ENCODE assay signal across 19 cellular contexts in genomic region chr11:39327302-39327701, GRCh38.
DNase-seq lines count a peak whose midpoint lies in the region; ATAC-seq and TF ChIP-seq lines count a peak whose summit lies in the region.
"Had no signal": no experiment of that assay in that cellular context is flagged by ENCODE, and none has a peak within 500 bp of the region (broad histone marks: within the 10 kb centered on the region; RNA-seq: fewer than 3 reads in every experiment).

No MANE protein-coding gene starts in this region.

- ATAC-seq in left cardiac atrium (no peak), heart right ventricle (no peak)

- peak overlapping the region in 3 of 4 donors; percentile 4 to 17 (median 8) for H3K4me3 ChIP-seq in stomach
- H3K4me3 ChIP-seq in vagina, result no peak overlapping the region
- H3K4me3 ChIP-seq in heart right ventricle, result no peak overlapping the region
- H3K4me3 ChIP-seq: BLaER1 treated with 17β-estradiol and CSF1 and Interleukin-3, amounts not matched to agents 10 nM and 100 nM; GM23248 had no signal

- H3K36me3 ChIP-seq in stomach, result no peaks in the 10 kb centered on the region
- H3K36me3 ChIP-seq in vagina, result no peaks in the 10 kb centered on the region
- no peaks in the 10 kb centered on the region for H3K36me3 ChIP-seq in heart right ventricle
- H3K36me3 ChIP-seq: BLaER1 treated with 17β-estradiol and CSF1 and Interleukin-3, amounts not matched to agents 10 nM and 100 nM had no signal

- TF ChIP-seq CTCF in stomach (IDR thresholded peaks at IDR 0.05), result no peak
- no peak for TF ChIP-seq CTCF in vagina (IDR thresholded peaks at IDR 0.05)
- TF ChIP-seq CTCF in heart right ventricle (IDR thresholded peaks at IDR 0.05), result no peak

- no peaks in the 10 kb centered on the region for H3K9me3 ChIP-seq in stomach
- H3K9me3 ChIP-seq in vagina, result no peaks in the 10 kb centered on the region
- H3K9me3 ChIP-seq in heart right ventricle, result peaks cover 0 to 9% (median 0%) of the 10 kb centered on the region in 11 donors

- intact Hi-C loops in stomach (cut with DNase I; ENCODE audit: low total_unique reads), result no loop called here
- intact Hi-C loops in vagina (cut with DNase I), result no loop called here
- intact Hi-C loops in left cardiac atrium (cut with DNase I), result no loop called here
- intact Hi-C loops in heart right ventricle (cut with DNase I), result no loop called here

- 18 to 36% (median 27%) methylated on average over 6 of the region's 6 CpGs for WGBS in stomach, 5 donors
- 68 to 70% methylated on average over 6 of the region's 6 CpGs for WGBS in heart right ventricle, 2 donors

- DNase-seq in NCI-H1092 treated with DMSO at 0.1 percent for 48 hours (lab: John Stamatoyannopoulos, UW) (peak; percentile 11), NCI-H1092 (lab: John Stamatoyannopoulos, UW) (no peak), SHP77 treated with DMSO at 0.1 percent for 48 hours (lab: John Stamatoyannopoulos, UW) (peak; percentile 47), left kidney (ENCODE audit: low read depth, low spot score) (peak; percentile 37), stomach (peak; percentile 48), vagina (ENCODE audit: extremely low spot score in 2 of 2) (no peak), left cardiac atrium (no peak), heart right ventricle (no peak)
- DNase-seq: 8988T; CD8-positive, alpha-beta memory T cell; COR-L47; DMS 273 treated with DMSO at 0.1 percent for 48 hours; DMS53; DND-41; EL; GM23248; HCEC 1CT had no signal

- no peak for TF ChIP-seq POLR2A in stomach (IDR thresholded peaks at IDR 0.05)
- TF ChIP-seq POLR2A in vagina (IDR thresholded peaks at IDR 0.05), result no peak

- H3K27me3 ChIP-seq in stomach (no peaks in the 10 kb centered on the region), vagina (no peaks in the 10 kb centered on the region), heart right ventricle (no peaks in the 10 kb centered on the region)
- H3K27me3 ChIP-seq: BLaER1 treated with 17β-estradiol and CSF1 and Interleukin-3, amounts not matched to agents 10 nM and 100 nM had no signal

- H3K27ac ChIP-seq in stomach (peak overlapping the region in 1 of 5 donors; percentile 38), vagina (no peak overlapping the region), heart right ventricle (no peak overlapping the region)
- H3K27ac ChIP-seq: BLaER1 treated with 17β-estradiol and CSF1 and Interleukin-3, amounts not matched to agents 10 nM and 100 nM; GM23248; HL-60 had no signal

- H3K4me1 ChIP-seq in stomach, result peaks cover 0 to 13% (median 0%) of the 10 kb centered on the region in 4 donors
- no peaks in the 10 kb centered on the region for H3K4me1 ChIP-seq in vagina
- H3K4me1 ChIP-seq in heart right ventricle, result no peaks in the 10 kb centered on the region
- H3K4me1 ChIP-seq: BLaER1 treated with 17β-estradiol and CSF1 and Interleukin-3, amounts not matched to agents 10 nM and 100 nM had no signal

- TF ChIP-seq EP300 in stomach (IDR thresholded peaks at IDR 0.05), result no peak

Comparison
In these comparisons a context has a peak if more than half of its experiments do, and no peak if none do; other contexts are left out.
1. DNase-seq: peak in NCI-H1092 treated with DMSO at 0.1 percent for 48 hours (single experiment), SHP77 treated with DMSO at 0.1 percent for 48 hours (single experiment), left kidney (single experiment) and stomach (single experiment); none in NCI-H1092 (single experiment), vagina (0 of 2), left cardiac atrium (single experiment) and heart right ventricle (0 of 2).
2. H3K4me3 ChIP-seq: peak in stomach (3 of 4); none in vagina (0 of 2) and heart right ventricle (0 of 10).